In the genomic region with DNA sequence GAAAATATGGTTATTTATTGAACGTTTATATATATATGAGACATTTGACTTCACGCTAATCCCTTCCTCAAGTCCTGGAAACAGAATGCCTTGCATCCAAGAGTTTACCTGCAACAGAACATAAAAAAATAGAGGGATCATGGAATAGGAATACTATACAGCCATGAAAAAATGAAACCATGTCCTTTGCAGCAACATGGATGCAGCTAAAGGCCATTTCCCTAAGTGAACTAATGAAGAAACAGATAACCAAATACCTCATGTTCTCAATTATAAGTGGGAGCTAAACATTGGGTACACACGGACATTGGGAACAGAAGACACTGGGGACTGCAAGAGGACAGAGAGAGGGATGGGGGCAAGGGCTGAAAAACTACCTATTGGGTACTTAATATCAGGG, we compare ENCODE assay signal across 34 cellular contexts. TPM values are rescaled to one million over a fixed set of nuclear protein-coding genes. Genes with fewer than 3 reads are reported as not detected.
"Had no signal": no experiment of that assay in that cellular context is flagged by ENCODE, and none has a peak within 500 bp of the region (broad histone marks: within the 10 kb centered on the region; RNA-seq: fewer than 3 reads in every experiment).

No MANE protein-coding gene starts in this region.

- FAIRE-seq: astrocyte, TTC549 had no signal

- ATAC-seq: activated CD8-positive, alpha-beta T cell treated with anti-CD3 and anti-CD28 coated beads for 36 hours; activated naive CD4-positive, alpha-beta T cell treated with anti-CD3 and anti-CD28 coated beads, Interleukin-2, amount 50 U/mL, for 72 hours; activated T-cell treated with anti-CD3 and anti-CD28 coated beads, Interleukin-2, amount 50 U/mL, for 4 hours; activated T-cell treated with anti-CD3 and anti-CD28 coated beads, Interleukin-2, amount 50 U/mL, for 72 hours; activated T-helper 17 cell treated with anti-CD3 and anti-CD28 coated beads, Interleukin-2, amount 50 U/mL, for 72 hours; body of pancreas had no signal

- H3K4me1 ChIP-seq: breast epithelium had no signal

- DNase-seq: activated B cell treated with CpG ODN at 0.5 μM for 24 hours; activated CD4-positive, alpha-beta memory T cell treated with anti-CD3 and anti-CD28 coated beads for 36 hours; activated CD4-positive, alpha-beta T cell treated with anti-CD3 and anti-CD28 coated beads for 4 hours; activated CD4-positive, alpha-beta T cell treated with anti-CD3 and anti-CD28 coated beads, Interleukin-2, amount 10 ng/mL, durations not matched to agents 24 days and 14 days; activated CD4-positive, alpha-beta T cell treated with anti-CD3 and anti-CD28 coated beads, Interleukin-2, amount 50 U/mL, for 1 hour; activated CD4-positive, alpha-beta T cell treated with anti-CD3 and anti-CD28 coated beads, Interleukin-2, amount 50 U/mL, for 4 hours; activated CD4-positive, CD25-positive, alpha-beta regulatory T cell treated with anti-CD3 and anti-CD28 coated beads, Interleukin-2, amount 50 U/mL, for 72 hours; activated CD8-positive, alpha-beta memory T cell treated with anti-CD3 and anti-CD28 coated beads, Interleukin-2, amount 50 U/mL, for 4 hours; activated CD8-positive, alpha-beta T cell treated with anti-CD3 and anti-CD28 coated beads for 36 hours; activated effector memory CD4-positive, alpha-beta T cell treated with anti-CD3 and anti-CD28 coated beads, Interleukin-2, amount 50 U/mL, for 16 hours; activated gamma-delta T cell treated with Interleukin-2 at 50 U/mL for 16 hours; activated naive CD4-positive, alpha-beta T cell; activated naive CD4-positive, alpha-beta T cell treated with anti-CD3 and anti-CD28 coated beads for 36 hours; activated naive CD4-positive, alpha-beta T cell treated with anti-CD3 and anti-CD28 coated beads, Interleukin-2, amount 50 U/mL, for 16 hours; activated naive CD8-positive, alpha-beta T cell treated with anti-CD3 and anti-CD28 coated beads for 36 hours; activated T-cell treated with anti-CD3 and anti-CD28 coated beads for 4 hours; activated T-cell treated with anti-CD3 and anti-CD28 coated beads, Interleukin-2, amount 50 U/mL, for 1 hour; activated T-cell treated with anti-CD3 and anti-CD28 coated beads, Interleukin-2, amount 50 U/mL, for 4 hours; activated T-cell treated with anti-CD3 and anti-CD28 coated beads, Interleukin-2, amount 50 U/mL, for 72 hours; adrenal gland; amniotic stem cell; aorta; body of pancreas; brain microvascular endothelial cell; central memory CD4-positive, alpha-beta T cell; T-helper 2 cell; T-helper 9 cell had no signal

- H3K4me3 ChIP-seq: adrenal gland, body of pancreas, breast epithelium had no signal

- H3K36me3 ChIP-seq: adrenal gland, brain microvascular endothelial cell, breast epithelium had no signal

- H3K9me3 ChIP-seq: adrenal gland, body of pancreas, breast epithelium had no signal

- H3K27ac ChIP-seq: adrenal gland, body of pancreas, brain microvascular endothelial cell, breast epithelium, VCaP had no signal

- H3K27me3 ChIP-seq: adrenal gland, body of pancreas, brain microvascular endothelial cell, breast epithelium had no signal

RNA-seq across cellular contexts. Expression of gene BAAT, which starts 13.0 kb away (rescaled TPM):
- total RNA-seq: activated B cell treated with CpG ODN at 0.5 μM for 24 hours; activated CD4-positive, alpha-beta memory T cell treated with anti-CD3 and anti-CD28 coated beads for 36 hours; activated CD4-positive, alpha-beta T cell treated with anti-CD3 and anti-CD28 coated beads, Interleukin-2, amount 10 ng/mL, durations not matched to agents 24 days and 14 days; activated CD8-positive, alpha-beta T cell treated with anti-CD3 and anti-CD28 coated beads for 36 hours; activated naive CD4-positive, alpha-beta T cell treated with anti-CD3 and anti-CD28 coated beads for 36 hours; activated naive CD4-positive, alpha-beta T cell treated with anti-CD3 and anti-CD28 coated beads, Interleukin-2, amount 50 U/mL, for 72 hours; aorta; cerebellum had no signal
- polyA plus RNA-seq: aorta had no signal
